ENCODE assay signal across 19 cellular contexts in genomic region chr1:7278827-7279752, GRCh38.
DNase-seq lines count a peak whose midpoint lies in the region; ATAC-seq, FAIRE-seq and TF ChIP-seq lines count a peak whose summit lies in the region.
"Had no signal": no experiment of that assay in that cellular context is flagged by ENCODE, and none has a peak within 500 bp of the region (broad histone marks: within the 10 kb centered on the region; RNA-seq: fewer than 3 reads in every experiment).

No MANE protein-coding gene starts in this region.

- peak overlapping the region; percentile 75; the same call in 1 of the 2 replicates for H2BK12ac ChIP-seq in H1 (ENCODE audit: low read depth, low read length)

- POLR2A ChIA-PET in H1 (lab: Charles Lee; ENCODE audit: partially characterized antibody) = no interaction called here

- no peaks in the 10 kb centered on the region for H3K79me1 ChIP-seq in H1 (ENCODE audit: low read depth, low read length)

- H3K4me1 ChIP-seq in H1 (replicated peaks in 1 of 4; ENCODE audit: control insufficient read depth in 3 of 4, insufficient read depth in 4 of 4, low read length in 3 of 4) (peaks cover 0 to 11% (median 5%) of the 10 kb centered on the region in 4 experiments; a peak in 4 of 7 replicates), pancreas (no peaks in the 10 kb centered on the region)
- H3K4me1 ChIP-seq: BLaER1 treated with 17β-estradiol and CSF1 and Interleukin-3, amounts not matched to agents 10 nM and 100 nM; testis had no signal

- no peak overlapping the region for H3K4me2 ChIP-seq in H1 (ENCODE audit: insufficient read depth in 1 of 2, low read depth in 2 of 2, low read length in 2 of 2)
- H3K4me2 ChIP-seq: BLaER1 treated with 17β-estradiol and CSF1 and Interleukin-3, amounts not matched to agents 10 nM and 100 nM had no signal

- 0 out of 2 replicates have a peak overlapping the region, but pooled peaks have one; percentile 2 for H3K18ac ChIP-seq in H1 (ENCODE audit: extremely low read depth, low read length)

- peak overlapping the region; percentile 48 for H4K91ac ChIP-seq in H1 (replicated peaks; ENCODE audit: insufficient read length, low read length)

- no peak overlapping the region for H2AK5ac ChIP-seq in H1 (ENCODE audit: low read depth, low read length)

- CTCF ChIA-PET in H1 (lab: Charles Lee; ENCODE audit: partially characterized antibody) = interaction anchor here (0.5 to 2.8 kb wide), 5 partner anchors 11 to 340 kb away, joined by 3 to 14 read pairs (median 3); no protein-coding TSS in a partner anchor

- H3K36me3 Mint-ChIP-seq in progenitor cell of endocrine pancreas (ENCODE audit: insufficient read depth) = no peaks in the 10 kb centered on the region
- H3K36me3 Mint-ChIP-seq: natural killer cell treated with Interleukin-12 subunit alpha and Interleukin-12 subunit beta and Interleukin-15 and Interleukin-18, amount 100 ng/mL, for 72 hours had no signal

- H3K56ac ChIP-seq in H1 (replicated peaks; ENCODE audit: insufficient read length, low read depth, low read length) = no peak overlapping the region

- H3K27me3 ChIP-seq in H1 (replicated peaks in 1 of 4; ENCODE audit: control insufficient read depth in 3 of 4, extremely low read depth in 1 of 4, insufficient read depth in 3 of 4, low read length in 3 of 4) (no peaks in the 10 kb centered on the region; a peak in 2 of 7 replicates), pancreas (peaks cover 0 to 3% (median 0%) of the 10 kb centered on the region in 4 donors)
- H3K27me3 ChIP-seq: BLaER1 treated with 17β-estradiol and CSF1 and Interleukin-3, amounts not matched to agents 10 nM and 100 nM; testis had no signal

- no peaks in the 10 kb centered on the region for H4K20me1 ChIP-seq in H1 (replicated peaks in 1 of 2; ENCODE audit: control insufficient read depth in 1 of 2, insufficient read depth in 2 of 2, low read length in 2 of 2)
- H4K20me1 ChIP-seq: BLaER1 treated with 17β-estradiol and CSF1 and Interleukin-3, amounts not matched to agents 10 nM and 100 nM had no signal

- H3K4me1 Mint-ChIP-seq in progenitor cell of endocrine pancreas (ENCODE audit: low read depth) = no peaks in the 10 kb centered on the region

- H3K27ac ChIP-seq in H1 (ENCODE audit: low read depth, low read length) = no peak overlapping the region
- H3K27ac ChIP-seq in pancreas = no peak overlapping the region
- H3K27ac ChIP-seq: BLaER1 treated with 17β-estradiol and CSF1 and Interleukin-3, amounts not matched to agents 10 nM and 100 nM; testis had no signal

- H3K36me3 ChIP-seq in H1 (ENCODE audit: control insufficient read depth in 2 of 4, insufficient read depth in 4 of 4, low read length in 3 of 4) (no peaks in the 10 kb centered on the region), pancreas (no peaks in the 10 kb centered on the region)
- H3K36me3 ChIP-seq: BLaER1 treated with 17β-estradiol and CSF1 and Interleukin-3, amounts not matched to agents 10 nM and 100 nM had no signal

- FAIRE-seq in H1 (lab: Jason Lieb, UNC) = no peak
- no peak for FAIRE-seq in pancreas (lab: Jason Lieb, UNC)

- H4K8ac ChIP-seq in H1 (ENCODE audit: extremely low read depth, insufficient read depth, low read length) = no peak overlapping the region; the same call in 1 of the 2 replicates

- H3K23me2 ChIP-seq in H1 (ENCODE audit: low read depth, low read length) = no peaks in the 10 kb centered on the region; the same call in 1 of the 2 replicates

- 0 out of 2 replicates have a peak overlapping the region, but pooled peaks have one; percentile 60 for H2BK5ac ChIP-seq in H1 (ENCODE audit: low read depth, low read length)

- intact Hi-C loops in pancreas (cut with DNase I) = no loop called here

- H3K9ac ChIP-seq in H1 (replicated peaks in 1 of 4; ENCODE audit: extremely low read depth in 1 of 4, low read depth in 3 of 4, low read length in 3 of 4) = no peak overlapping the region
- H3K9ac ChIP-seq: BLaER1 treated with 17β-estradiol and CSF1 and Interleukin-3, amounts not matched to agents 10 nM and 100 nM had no signal

- peak overlapping the region; percentile 61; the same call in 1 of the 2 replicates for H2BK15ac ChIP-seq in H1 (ENCODE audit: low read length)

- no peak overlapping the region for H3K4me3 Mint-ChIP-seq in progenitor cell of endocrine pancreas (ENCODE audit: low read depth)
- H3K4me3 Mint-ChIP-seq: natural killer cell treated with Interleukin-12 subunit alpha and Interleukin-12 subunit beta and Interleukin-15 and Interleukin-18, amount 100 ng/mL, for 72 hours had no signal

- TF ChIP-seq POLR2A in H1 (IDR thresholded peaks at IDR 0.05; ENCODE audit: control extremely low read depth in 1 of 2, low read depth in 2 of 2, low read length in 2 of 2) = no peak

- ATAC-seq in GM19035 (IDR thresholded peaks at IDR 0.05; ENCODE audit: unreplicated experiment) (no peak), pancreas (no peak)

- peak overlapping the region; percentile 70 for H3K27ac Mint-ChIP-seq in progenitor cell of endocrine pancreas
- H3K27ac Mint-ChIP-seq: natural killer cell treated with Interleukin-12 subunit alpha and Interleukin-12 subunit beta and Interleukin-15 and Interleukin-18, amount 100 ng/mL, for 72 hours had no signal

- DNase-seq in DMS53 (lab: John Stamatoyannopoulos, UW) (peak; percentile 60), DMS53 treated with DMSO at 0.1 percent for 48 hours (lab: John Stamatoyannopoulos, UW; ENCODE audit: unreplicated experiment) (no peak), NCI-H510A (lab: John Stamatoyannopoulos, UW) (peak; percentile 65), H1 (ENCODE audit: low read depth in 1 of 2, low spot score in 2 of 2) (peak in 1 of 2 experiments; percentile 37), progenitor cell of endocrine pancreas (ENCODE audit: low spot score, unreplicated experiment) (no peak), NCI-H2107 treated with DMSO at 0.1 percent for 48 hours (lab: John Stamatoyannopoulos, UW; ENCODE audit: unreplicated experiment) (no peak), pancreas (no peak)
- DNase-seq: activated gamma-delta T cell treated with Interleukin-2 at 50 U/mL for 16 hours; effector memory CD4-positive, alpha-beta T cell; H7; hippocampal formation; islet precursor cell; MM.1S; stimulated activated CD4-positive, alpha-beta T cell treated with anti-CD3 and anti-CD28 coated beads, Interleukin-12 subunit alpha, Interleukin-12 subunit beta, amount 100 ng/mL, for 4 hours; T-helper 1 cell; testis had no signal

- TF ChIP-seq CTCF in H1 (IDR thresholded peaks at IDR 0.05; ENCODE audit: control extremely low read depth in 1 of 3, insufficient read depth in 1 of 3, low read depth in 1 of 3, low read length in 3 of 3) = no peak
- TF ChIP-seq CTCF in progenitor cell of endocrine pancreas (IDR thresholded peaks at IDR 0.05; ENCODE audit: unreplicated experiment) = no peak
- no peak for TF ChIP-seq CTCF in pancreas (IDR thresholded peaks at IDR 0.05)

- H3K23ac ChIP-seq in H1 (ENCODE audit: insufficient read length) = no peak overlapping the region

- peaks cover 10% of the 10 kb centered on the region for H3K9me3 Mint-ChIP-seq in progenitor cell of endocrine pancreas (ENCODE audit: low read depth)
- H3K9me3 Mint-ChIP-seq: natural killer cell treated with Interleukin-12 subunit alpha and Interleukin-12 subunit beta and Interleukin-15 and Interleukin-18, amount 100 ng/mL, for 72 hours had no signal

- H2BK20ac ChIP-seq in H1 (ENCODE audit: low read length) = no peak overlapping the region

- no peak for TF ChIP-seq EP300 in H1 (IDR thresholded peaks at IDR 0.05; ENCODE audit: borderline replicate concordance in 1 of 2, low read depth in 2 of 2, low read length in 2 of 2)

- H3K4me3 ChIP-seq in H1 (ENCODE audit: extremely low read depth in 1 of 4, insufficient read depth in 2 of 4, low read depth in 3 of 4, low read length in 4 of 4) (no peak overlapping the region), pancreas (no peak overlapping the region)
- H3K4me3 ChIP-seq: BLaER1 treated with 17β-estradiol and CSF1 and Interleukin-3, amounts not matched to agents 10 nM and 100 nM; testis had no signal

- no peak for TF ChIP-seq RAD21 in H1 (IDR thresholded peaks at IDR 0.05 in 1 of 2, conservative IDR thresholded peaks at IDR 0.05 in 1 of 2; ENCODE audit: low read depth in 2 of 2, low read length in 2 of 2)

- no peak overlapping the region for H3K14ac ChIP-seq in H1 (ENCODE audit: insufficient read length)

- no peak overlapping the region for H4K5ac ChIP-seq in H1 (ENCODE audit: insufficient read length, low read depth, low read length)

- H2BK120ac ChIP-seq in H1 (replicated peaks; ENCODE audit: low read depth, low read length) = peak overlapping the region; percentile 48

- peak overlapping the region; percentile 65 for H3K4ac ChIP-seq in H1 (replicated peaks; ENCODE audit: insufficient read length, low read depth, low read length)

- H2AFZ ChIP-seq in H1 (ENCODE audit: low read length) = no peak overlapping the region

- H3K27me3 Mint-ChIP-seq in progenitor cell of endocrine pancreas = peaks cover 10% of the 10 kb centered on the region

- H3K79me2 ChIP-seq in H1 (ENCODE audit: control insufficient read depth in 1 of 2, insufficient read depth in 2 of 2, low read length in 2 of 2) = no peaks in the 10 kb centered on the region

- WGBS in H1 (ENCODE audit: extremely low coverage in 1 of 2, insufficient coverage in 1 of 2, insufficient read length in 1 of 2, insufficient replicate concordance in 2 of 2, low coverage in 1 of 2, low lambda C conversion rate in 2 of 2, missing lambda C conversion rate in 1 of 2), 2 experiments = 87% methylated on average over 16 of the region's 16 CpGs; no CpG with 5 or more reads in 1 of the 2 experiments
- WGBS in pancreas, 2 donors = 34 to 40% methylated on average over 16 of the region's 16 CpGs

- no peaks in the 10 kb centered on the region for H3K9me3 ChIP-seq in H1 (ENCODE audit: insufficient read depth in 2 of 2, low read depth in 1 of 2, low read length in 1 of 2)
- no peaks in the 10 kb centered on the region for H3K9me3 ChIP-seq in pancreas
- H3K9me3 ChIP-seq: testis had no signal

Comparison
In these comparisons a context has a peak if more than half of its experiments do, and no peak if none do; other contexts are left out.
1. DNase-seq: peak in DMS53 (single experiment) and NCI-H510A (single experiment); none in DMS53 treated with DMSO at 0.1 percent for 48 hours (single experiment), progenitor cell of endocrine pancreas (single experiment), NCI-H2107 treated with DMSO at 0.1 percent for 48 hours (single experiment) and pancreas (0 of 6).